1 cellular context compared by ENCODE assay signal in genomic region chr18:61892683-61893303, GRCh38.
TF ChIP-seq lines count a peak whose summit lies in the region.

Gene RNF152 (minus strand): TSS chr18:61893007. CDS start chr18:61816463, 76,544 bp downstream.

TF ChIP-seq in A549, 52 proteins besides CTCF, POLR2A, EP300 and RAD21 (continued from another document):
- TF ChIP-seq CBX2 (IDR thresholded peaks at IDR 0.05; ENCODE audit: borderline replicate concordance, low read depth) (no peak), JUNB (IDR thresholded peaks at IDR 0.05) (no peak), TP53 (CRISPR knock-in tag; IDR thresholded peaks at IDR 0.05) (no peak), MAFK (IDR thresholded peaks at IDR 0.05; ENCODE audit: partially characterized antibody) (no peak), POLR2AphosphoS2 (conservative IDR thresholded peaks at IDR 0.05; ENCODE audit: low read length) (no peak), EHF (CRISPR knock-in tag; IDR thresholded peaks at IDR 0.05) (no peak)
